In the genomic region with DNA sequence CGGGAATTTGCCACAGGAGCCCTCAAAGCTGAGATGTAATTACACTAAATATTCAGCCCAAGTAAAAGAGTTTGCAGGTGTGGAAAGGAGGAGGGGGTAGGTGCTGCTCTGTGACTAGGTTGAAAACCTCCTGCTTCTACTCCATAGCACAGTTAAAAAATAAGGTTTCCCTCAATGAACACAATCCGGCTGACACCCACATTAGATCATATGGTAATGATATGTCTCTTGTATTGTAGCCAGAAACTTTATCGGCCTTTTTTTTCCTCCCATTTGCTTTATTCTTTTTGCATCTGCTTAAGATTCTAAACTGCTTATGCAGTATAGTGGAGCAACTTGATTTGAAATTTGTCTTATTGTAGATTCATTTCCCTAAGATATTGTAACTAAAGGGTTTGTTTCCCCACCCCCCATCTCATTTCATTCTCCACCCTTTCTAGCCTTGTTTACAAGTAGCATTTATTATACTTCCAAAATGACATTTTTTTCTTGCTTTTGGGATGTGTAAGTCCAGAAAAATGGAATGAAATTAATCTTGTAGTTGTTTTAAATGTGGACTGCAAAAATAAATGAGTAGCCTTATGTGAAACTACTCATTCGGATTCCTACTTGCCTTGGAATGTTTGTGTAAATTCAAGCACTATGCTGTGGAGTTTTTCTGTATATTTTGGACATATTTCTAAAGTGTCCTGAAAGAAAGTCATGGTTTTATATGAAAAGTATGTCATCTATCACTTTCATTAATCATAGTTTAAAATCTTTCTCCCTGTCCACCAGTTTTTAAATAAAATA, we compare ENCODE assay signal across 8 cellular contexts. TPM values are rescaled to one million over a fixed set of nuclear protein-coding genes. Genes with fewer than 3 reads are reported as not detected.
DNase-seq lines count a peak whose midpoint lies in the region; ATAC-seq, FAIRE-seq and TF ChIP-seq lines count a peak whose summit lies in the region.

A gene with protein sequence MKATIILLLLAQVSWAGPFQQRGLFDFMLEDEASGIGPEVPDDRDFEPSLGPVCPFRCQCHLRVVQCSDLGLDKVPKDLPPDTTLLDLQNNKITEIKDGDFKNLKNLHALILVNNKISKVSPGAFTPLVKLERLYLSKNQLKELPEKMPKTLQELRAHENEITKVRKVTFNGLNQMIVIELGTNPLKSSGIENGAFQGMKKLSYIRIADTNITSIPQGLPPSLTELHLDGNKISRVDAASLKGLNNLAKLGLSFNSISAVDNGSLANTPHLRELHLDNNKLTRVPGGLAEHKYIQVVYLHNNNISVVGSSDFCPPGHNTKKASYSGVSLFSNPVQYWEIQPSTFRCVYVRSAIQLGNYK (minus strand): TSS at position 154 of the 792 bp plus-strand sequence. CDS start 4,265 bp downstream, outside the sequence.

- intact Hi-C loops in left lung (cut with DNase I) (no loop called here), stomach (cut with DNase I; ENCODE audit: low total_unique reads) (no loop called here)

- TF ChIP-seq CTCF in HFF-Myc (IDR thresholded peaks at IDR 0.05; ENCODE audit: low read depth, low read length, missing control alignments) (no peak), left lung (IDR thresholded peaks at IDR 0.05) (no peak), stomach (IDR thresholded peaks at IDR 0.05) (no peak)

- no peak for DNase-seq in HFF-Myc (ENCODE audit: extremely low read depth, low read depth)
- no peak for DNase-seq in left lung
- DNase-seq in stomach: no peak
- no peak for DNase-seq in midbrain (lab: John Stamatoyannopoulos, UW)
- no peak for DNase-seq in activated naive CD4-positive, alpha-beta T cell treated with Interleukin-2 at 50 U/mL for 16 hours
- DNase-seq in AML-193 (lab: John Stamatoyannopoulos, UW): no peak

- peak; percentile 66 for FAIRE-seq in endometrium (lab: Jason Lieb, UNC)

- 50 to 61% (median 56%) methylated on average over 4 of the region's 4 CpGs for WGBS in stomach, 5 donors

- H3K9me3 ChIP-seq in left lung (no peaks in the 10 kb centered on the region), stomach (no peaks in the 10 kb centered on the region)

- TF ChIP-seq POLR2A in stomach (IDR thresholded peaks at IDR 0.05): no peak

- ATAC-seq in left lung (peak; percentile 29), HG03442 (IDR thresholded peaks at IDR 0.05; ENCODE audit: unreplicated experiment) (no peak)

- TF ChIP-seq EP300 in stomach (IDR thresholded peaks at IDR 0.05): no peak

- no peaks in the 10 kb centered on the region for H3K36me3 ChIP-seq in left lung
- no peaks in the 10 kb centered on the region for H3K36me3 ChIP-seq in stomach

- H3K4me3 ChIP-seq in HFF-Myc (replicated peaks; ENCODE audit: low read depth, low read length) (peak within 1 kb of the TSS; percentile 52), left lung (peak within 1 kb of the TSS; percentile 10 to 21), stomach (peak within 1 kb of the TSS; percentile 13 to 47 (median 23))

- peak within 1 kb of the TSS; percentile 51 to 87 for H3K27ac ChIP-seq in left lung
- H3K27ac ChIP-seq in stomach: peak within 1 kb of the TSS in 4 of 5 donors; percentile 39 to 74 (median 66)

- no peaks in the 10 kb centered on the region for H3K27me3 ChIP-seq in left lung
- no peaks in the 10 kb centered on the region for H3K27me3 ChIP-seq in stomach

- H3K4me1 ChIP-seq in left lung (no peaks in the 10 kb centered on the region), stomach (peaks cover 0 to 5% (median 0%) of the 10 kb centered on the region in 4 donors)

RNA-seq across cellular contexts. Expression of the gene that starts here (rescaled TPM):
- total RNA-seq in left lung (1,000 to 10,000 TPM in 1 of 2 donors, 100 to 1,000 TPM in 1; 966 to 1,049 TPM), stomach (1,000 to 10,000 TPM in 1 of 5 donors, 100 to 1,000 TPM in 4; 189 to 1,044 (median 516) TPM)
- polyA plus RNA-seq in stomach: 100 to 1,000 TPM; 145 to 368 (median 223) TPM
